1 cellular context compared by ENCODE assay signal in the genomic region with DNA sequence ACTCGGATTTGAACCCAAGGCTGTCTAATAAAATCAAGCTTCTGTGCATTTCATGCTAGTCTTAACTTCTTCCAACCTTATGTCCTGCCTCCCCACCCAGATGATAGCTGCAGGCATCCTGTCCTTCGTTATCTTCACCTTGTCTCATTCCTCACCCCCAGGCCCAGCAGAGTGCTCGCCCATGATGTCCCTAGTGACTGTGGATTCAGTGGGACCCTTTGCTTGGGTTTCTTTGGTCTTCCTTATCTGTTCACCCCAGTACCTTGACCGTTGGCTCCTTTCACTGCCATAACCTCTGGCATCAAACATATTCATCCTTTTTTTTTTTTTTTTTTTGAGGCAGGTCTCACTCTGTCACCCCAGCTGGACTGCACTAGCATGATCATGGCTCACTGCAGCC.
TF ChIP-seq lines count a peak whose summit lies in the region.

No MANE protein-coding gene starts in this region.

TF ChIP-seq in H1, 55 proteins besides CTCF, POLR2A, EP300 and RAD21:
- TF ChIP-seq ATF3 (IDR thresholded peaks at IDR 0.05; ENCODE audit: insufficient read depth, low read depth, low read length) = no peak
- no peak for TF ChIP-seq JUN (IDR thresholded peaks at IDR 0.05; ENCODE audit: low read depth, low read length)
- no peak for TF ChIP-seq SP2 (IDR thresholded peaks at IDR 0.05; ENCODE audit: low read length)
